11 cellular contexts compared by ENCODE assay signal in genomic region chr2:65710779-65711295, GRCh38.
DNase-seq lines count a peak whose midpoint lies in the region; ATAC-seq and TF ChIP-seq lines count a peak whose summit lies in the region.
"Had no signal": no experiment of that assay in that cellular context is flagged by ENCODE, and none has a peak within 500 bp of the region (broad histone marks: within the 10 kb centered on the region; RNA-seq: fewer than 3 reads in every experiment).

No MANE protein-coding gene starts in this region.

- H3K27me3 ChIP-seq in H9 (ENCODE audit: insufficient read depth, low read length) (no peaks in the 10 kb centered on the region; the same call in 1 of the 2 replicates), Panc1 (ENCODE audit: control insufficient read depth, insufficient read depth, low read length) (peaks cover 3% of the 10 kb centered on the region; the same call in 1 of the 2 replicates), suprapubic skin (peaks cover 4% of the 10 kb centered on the region)

- DNase-seq in DMS 273 (lab: John Stamatoyannopoulos, UW; ENCODE audit: unreplicated experiment) (peak; percentile 55), H9 (peak; percentile 43), Panc1 (ENCODE audit: low read depth, low spot score) (no peak), iPS-NIHi11 (ENCODE audit: low spot score) (peak; percentile 50), suprapubic skin (ENCODE audit: low spot score in 2 of 2) (no peak), ureter (ENCODE audit: low spot score) (no peak)
- DNase-seq in activated CD4-positive, alpha-beta T cell treated with anti-CD3 and anti-CD28 coated beads, Interleukin-2, amount 50 U/mL, for 48 hours: no peak
- DNase-seq in T-helper 2 cell treated with Interferon-gamma antibody and Interleukin-4, amounts not matched to agents 5 μg/mL and 100 μg/mL, for 36 hours (ENCODE audit: low spot score): no peak
- DNase-seq: activated CD4-positive, CD25-positive, alpha-beta regulatory T cell treated with anti-CD3 and anti-CD28 coated beads, Interleukin-2, amount 50 U/mL, for 72 hours; MG63 had no signal

- H4K20me1 ChIP-seq in H9 (ENCODE audit: control insufficient read depth, insufficient read depth, insufficient read length): no peaks in the 10 kb centered on the region

- H3K4ac ChIP-seq in H9 (ENCODE audit: low read depth, low read length): no peak overlapping the region

- no peaks in the 10 kb centered on the region for H3K9me3 ChIP-seq in H9 (ENCODE audit: control insufficient read depth, low read depth, low read length)
- no peaks in the 10 kb centered on the region for H3K9me3 ChIP-seq in Panc1 (ENCODE audit: control insufficient read depth, insufficient read depth, low read depth, low read length)
- no peaks in the 10 kb centered on the region for H3K9me3 ChIP-seq in suprapubic skin

- intact Hi-C loops in Panc1 (cut with micrococcal nuclease; ENCODE audit: unreplicated experiment): loop anchor here (2.0 kb wide), 1 partner anchor 70 kb away; no protein-coding TSS in a partner anchor

- no peaks in the 10 kb centered on the region for H3K27me3 Mint-ChIP-seq in H9 (ENCODE audit: low read depth)
- no peaks in the 10 kb centered on the region for H3K27me3 Mint-ChIP-seq in T-helper 2 cell treated with Interferon-gamma antibody and Interleukin-4, amounts not matched to agents 5 μg/mL and 100 μg/mL, for 36 hours (ENCODE audit: low read depth)

- H2BK120ac ChIP-seq in H9 (ENCODE audit: low read depth, low read length, poor library complexity, severe bottlenecking): no peak overlapping the region

- TF ChIP-seq CTCF in H9 (conservative IDR thresholded peaks at IDR 0.05) (peak; percentile 72), Panc1 (IDR thresholded peaks at IDR 0.05) (peak; percentile 62), suprapubic skin (IDR thresholded peaks at IDR 0.05) (no peak)

- H4K91ac ChIP-seq in H9 (ENCODE audit: insufficient read length, low read depth, low read length): no peak overlapping the region

- H3K27ac Mint-ChIP-seq in H9: no peak overlapping the region
- H3K27ac Mint-ChIP-seq in T-helper 2 cell treated with Interferon-gamma antibody and Interleukin-4, amounts not matched to agents 5 μg/mL and 100 μg/mL, for 36 hours: no peak overlapping the region
- H3K27ac Mint-ChIP-seq: dendritic cell treated with granulocyte-macrophage colony-stimulating factor and Interleukin-4, amounts not matched to agents 40 ng/mL and 50 ng/mL, for 4 days had no signal

- H3K79me2 ChIP-seq in H9 (ENCODE audit: insufficient read depth, low read length): no peaks in the 10 kb centered on the region

- no peak overlapping the region for H3K56ac ChIP-seq in H9 (ENCODE audit: insufficient read length, low read depth, low read length)

- peaks cover 0 to 4% of the 10 kb centered on the region in 2 experiments; a peak in 2 of 4 replicates for H3K4me1 Mint-ChIP-seq in H9
- H3K4me1 Mint-ChIP-seq in T-helper 2 cell treated with Interferon-gamma antibody and Interleukin-4, amounts not matched to agents 5 μg/mL and 100 μg/mL, for 36 hours (ENCODE audit: low read depth): no peaks in the 10 kb centered on the region

- no peaks in the 10 kb centered on the region for H3K9me3 Mint-ChIP-seq in H9
- no peaks in the 10 kb centered on the region for H3K9me3 Mint-ChIP-seq in T-helper 2 cell treated with Interferon-gamma antibody and Interleukin-4, amounts not matched to agents 5 μg/mL and 100 μg/mL, for 36 hours
- H3K9me3 Mint-ChIP-seq: dendritic cell treated with granulocyte-macrophage colony-stimulating factor and Interleukin-4, amounts not matched to agents 40 ng/mL and 50 ng/mL, for 4 days had no signal

- H2AFZ ChIP-seq in H9 (ENCODE audit: low read length): no peak overlapping the region

- H3K4me1 ChIP-seq in H9 (ENCODE audit: insufficient read depth, low read length): 0 out of 2 replicates have a peak, but pooled peaks cover 3% of the 10 kb centered on the region
- H3K4me1 ChIP-seq in Panc1 (ENCODE audit: control insufficient read depth, insufficient read depth, low read length): no peaks in the 10 kb centered on the region
- H3K4me1 ChIP-seq in suprapubic skin: no peaks in the 10 kb centered on the region

- no peak overlapping the region for H3K4me3 Mint-ChIP-seq in H9
- no peak overlapping the region for H3K4me3 Mint-ChIP-seq in T-helper 2 cell treated with Interferon-gamma antibody and Interleukin-4, amounts not matched to agents 5 μg/mL and 100 μg/mL, for 36 hours
- H3K4me3 Mint-ChIP-seq: dendritic cell treated with granulocyte-macrophage colony-stimulating factor and Interleukin-4, amounts not matched to agents 40 ng/mL and 50 ng/mL, for 4 days had no signal

- TF ChIP-seq POLR2A in suprapubic skin (IDR thresholded peaks at IDR 0.05): no peak

- POLR2A ChIA-PET in Panc1 (lab: Charles Lee): no interaction called here

- no CpG with 5 or more reads among the region's 2 CpGs for WGBS in H9 (ENCODE audit: extremely low coverage, insufficient read length, low lambda C conversion rate)
- WGBS in suprapubic skin: 52% methylated on average over 2 of the region's 2 CpGs

- H3K23me2 ChIP-seq in H9 (ENCODE audit: insufficient read length, low read depth, low read length, poor library complexity, severe bottlenecking): no peaks in the 10 kb centered on the region

- no peak overlapping the region for H3K9ac ChIP-seq in H9 (ENCODE audit: extremely low read depth, insufficient read length, low read length)

- no peaks in the 10 kb centered on the region for H3K79me1 ChIP-seq in H9 (ENCODE audit: insufficient read depth, low read depth, low read length, poor library complexity, severe bottlenecking)

- in situ Hi-C loops in Panc1 (cut with HindIII; ENCODE audit: low pct_unique_long_range_greater_than_20kb, low sequenced_read_pairs): no loop called here

- no peak overlapping the region for H3K4me2 ChIP-seq in H9 (ENCODE audit: insufficient read depth, insufficient read length, low read length)

- no peak overlapping the region for H2AK5ac ChIP-seq in H9 (ENCODE audit: insufficient read length, low read length)

- H2BK5ac ChIP-seq in H9 (ENCODE audit: insufficient read length, low read length): no peak overlapping the region

- 0 out of 2 replicates have a peak, but pooled peaks have one; percentile 75 for ATAC-seq in Panc1

- no peak overlapping the region for H2BK12ac ChIP-seq in H9 (ENCODE audit: insufficient read length, low read depth, low read length)

- no peak overlapping the region for H4K5ac ChIP-seq in H9 (ENCODE audit: insufficient read length, low read depth, low read length)

- H3K18ac ChIP-seq in H9 (ENCODE audit: insufficient read length, low read depth, low read length): no peak overlapping the region

- H2BK15ac ChIP-seq in H9 (ENCODE audit: low read depth, low read length): no peak overlapping the region

- no peaks in the 10 kb centered on the region for H3K36me3 Mint-ChIP-seq in H9 (ENCODE audit: insufficient read depth in 1 of 3, low read depth in 3 of 3)
- H3K36me3 Mint-ChIP-seq in T-helper 2 cell treated with Interferon-gamma antibody and Interleukin-4, amounts not matched to agents 5 μg/mL and 100 μg/mL, for 36 hours (ENCODE audit: low read depth): no peaks in the 10 kb centered on the region

- H3K4me3 ChIP-seq in Panc1 (ENCODE audit: low read depth in 2 of 2, low read length in 2 of 2) (no peak overlapping the region), suprapubic skin (no peak overlapping the region)
- H3K4me3 ChIP-seq: MG63 had no signal

- no TSS peak for BruUV-seq in Panc1 (replicated peaks; lab: Mats Ljungman, UMichigan)

- H4K8ac ChIP-seq in H9 (replicated peaks; ENCODE audit: insufficient read length, low read depth, low read length): no peak overlapping the region

- H3T11ph ChIP-seq in H9 (ENCODE audit: low read length): no peak overlapping the region

- no peak overlapping the region for H3K27ac ChIP-seq in H9 (ENCODE audit: insufficient read length, low read depth, low read length)
- no peak overlapping the region for H3K27ac ChIP-seq in Panc1 (ENCODE audit: low read length)
- no peak overlapping the region for H3K27ac ChIP-seq in suprapubic skin

- no peak for TF ChIP-seq EP300 in suprapubic skin (IDR thresholded peaks at IDR 0.05)

- no peak overlapping the region for H3K14ac ChIP-seq in H9 (ENCODE audit: insufficient read depth, low read length)

- CTCF ChIA-PET in Panc1 (lab: Charles Lee): interaction anchor here (0.6 kb wide), 1 partner anchor 58 kb away, joined by 3 read pairs; no protein-coding TSS in a partner anchor

- no peaks in the 10 kb centered on the region for H3K36me3 ChIP-seq in Panc1 (ENCODE audit: control insufficient read depth, insufficient read depth, low read length)
- H3K36me3 ChIP-seq in suprapubic skin: no peaks in the 10 kb centered on the region
- H3K36me3 ChIP-seq: MG63 had no signal

- no peak overlapping the region for H2BK20ac ChIP-seq in H9 (ENCODE audit: low read depth, low read length, poor library complexity, severe bottlenecking)

- H3K23ac ChIP-seq in H9 (ENCODE audit: insufficient read length, low read depth, low read length): no peak overlapping the region

Comparison
In these comparisons a context has a peak if more than half of its experiments do, and no peak if none do; other contexts are left out.
1. DNase-seq: peak in DMS 273 (single experiment), H9 (single experiment) and iPS-NIHi11 (single experiment); none in Panc1 (single experiment), suprapubic skin (0 of 2), activated CD4-positive, alpha-beta T cell treated with anti-CD3 and anti-CD28 coated beads, Interleukin-2, amount 50 U/mL, for 48 hours (0 of 2), ureter (single experiment) and T-helper 2 cell treated with Interferon-gamma antibody and Interleukin-4, amounts not matched to agents 5 μg/mL and 100 μg/mL, for 36 hours (single experiment).
2. CTCF ChIP-seq: peak in H9 (single experiment) and Panc1 (single experiment); none in suprapubic skin (0 of 2).